Comparison of ENCODE assay signal across 12 cellular contexts in the genomic region with DNA sequence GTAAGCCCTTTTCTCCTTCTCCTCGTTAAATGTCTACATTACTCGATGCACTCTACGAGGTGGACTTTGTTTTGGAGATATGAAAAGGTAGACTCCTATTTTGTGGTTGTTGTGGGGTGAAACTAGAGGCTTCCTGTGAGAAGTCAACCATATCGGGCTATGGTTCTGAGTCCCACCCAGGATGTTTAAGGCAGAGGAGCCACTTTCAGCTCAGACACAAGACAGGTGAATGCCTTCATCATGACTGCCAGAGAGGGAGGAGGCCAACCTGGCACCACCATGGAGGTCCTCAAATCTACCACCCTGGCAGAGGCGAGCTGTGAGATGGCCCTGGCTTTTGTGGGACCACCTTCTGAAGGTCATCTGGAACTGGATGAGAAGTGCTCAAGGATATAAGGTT.
DNase-seq lines count a peak whose midpoint lies in the region; ATAC-seq and TF ChIP-seq lines count a peak whose summit lies in the region.
"Had no signal": no experiment of that assay in that cellular context is flagged by ENCODE, and none has a peak within 500 bp of the region (broad histone marks: within the 10 kb centered on the region; RNA-seq: fewer than 3 reads in every experiment).

No MANE protein-coding gene starts in this region.

- peaks cover 23 to 80% (median 65%) of the 10 kb centered on the region in 4 donors for H3K4me1 Mint-ChIP-seq in CD4-positive, CD25-positive, alpha-beta regulatory T cell
- H3K4me1 Mint-ChIP-seq in activated naive CD8-positive, alpha-beta T cell (ENCODE audit: low read depth): peaks cover 84% of the 10 kb centered on the region

- DNase-seq in CD4-positive, CD25-positive, alpha-beta regulatory T cell: peak in 2 of 3 donors; percentile 66 to 92
- DNase-seq in Peyer's patch (peak in 2 of 3 donors; percentile 27 to 48), SHP77 treated with DMSO at 0.1 percent for 48 hours (lab: John Stamatoyannopoulos, UW) (no peak), kidney glomerular epithelial cell (lab: John Stamatoyannopoulos, UW) (no peak), osteoblast (ENCODE audit: insufficient read length, low spot score, missing footprints) (no peak)
- DNase-seq: aorta, C1 segment of cervical spinal cord, MV-4-11 had no signal

- H3K79me2 ChIP-seq in osteoblast (ENCODE audit: insufficient read depth, low read length): no peaks in the 10 kb centered on the region

- ATAC-seq in CD4-positive, CD25-positive, alpha-beta regulatory T cell (ENCODE audit: low read depth in 2 of 2): peak; percentile 87 to 89
- ATAC-seq in GM21360 (IDR thresholded peaks at IDR 0.05; ENCODE audit: unreplicated experiment) (peak; percentile 58), HG03469 (IDR thresholded peaks at IDR 0.05; ENCODE audit: unreplicated experiment) (no peak)

- peaks cover 23% of the 10 kb centered on the region for H3K27me3 Mint-ChIP-seq in CD4-positive, CD25-positive, alpha-beta regulatory T cell
- no peaks in the 10 kb centered on the region for H3K27me3 Mint-ChIP-seq in activated naive CD8-positive, alpha-beta T cell

- TF ChIP-seq CTCF in Peyer's patch (IDR thresholded peaks at IDR 0.05): no peak
- TF ChIP-seq CTCF in osteoblast (IDR thresholded peaks at IDR 0.05; ENCODE audit: extremely low read depth, low read depth, low read length): no peak

- no peaks in the 10 kb centered on the region for H3K9me3 ChIP-seq in CD4-positive, CD25-positive, alpha-beta regulatory T cell (ENCODE audit: control insufficient read depth in 2 of 2, low read length in 2 of 2)
- H3K9me3 ChIP-seq in Peyer's patch: no peaks in the 10 kb centered on the region
- H3K9me3 ChIP-seq in osteoblast (ENCODE audit: low read depth, low read length): no peaks in the 10 kb centered on the region

- H3K9me3 Mint-ChIP-seq in CD4-positive, CD25-positive, alpha-beta regulatory T cell: peaks cover 0 to 2% (median 0%) of the 10 kb centered on the region in 7 donors
- no peaks in the 10 kb centered on the region for H3K9me3 Mint-ChIP-seq in activated naive CD8-positive, alpha-beta T cell (ENCODE audit: low read depth)

- H3K4me3 ChIP-seq in CD4-positive, CD25-positive, alpha-beta regulatory T cell (ENCODE audit: low read depth, low read length): peak overlapping the region; percentile 80
- H3K4me3 ChIP-seq in Peyer's patch (no peak overlapping the region), osteoblast (ENCODE audit: insufficient read depth, low read length) (no peak overlapping the region)
- H3K4me3 ChIP-seq: skin epidermis had no signal

- no peak overlapping the region for H3K4me2 ChIP-seq in osteoblast (ENCODE audit: insufficient read depth, low read length)

- peaks cover 55% of the 10 kb centered on the region for H3K4me1 ChIP-seq in CD4-positive, CD25-positive, alpha-beta regulatory T cell (ENCODE audit: control insufficient read depth, insufficient read depth, low read length, poor library complexity, severe bottlenecking)
- H3K4me1 ChIP-seq in Peyer's patch: peaks cover 0 to 3% (median 0%) of the 10 kb centered on the region in 4 donors
- no peaks in the 10 kb centered on the region for H3K4me1 ChIP-seq in osteoblast (ENCODE audit: insufficient read depth, low read length)

- peaks cover 24% of the 10 kb centered on the region for H3K36me3 Mint-ChIP-seq in CD4-positive, CD25-positive, alpha-beta regulatory T cell
- peaks cover 9% of the 10 kb centered on the region for H3K36me3 Mint-ChIP-seq in activated naive CD8-positive, alpha-beta T cell

- no peak overlapping the region for H2AFZ ChIP-seq in osteoblast (ENCODE audit: low read length)

- no peaks in the 10 kb centered on the region for H4K20me1 ChIP-seq in osteoblast (ENCODE audit: insufficient read depth, low read length)

- no peak for TF ChIP-seq POLR2A in Peyer's patch (IDR thresholded peaks at IDR 0.05)

- peak overlapping the region; percentile 60 for H3K27ac ChIP-seq in CD4-positive, CD25-positive, alpha-beta regulatory T cell (ENCODE audit: insufficient read depth, low read length, poor library complexity, severe bottlenecking)
- no peak overlapping the region for H3K27ac ChIP-seq in Peyer's patch
- no peak overlapping the region for H3K27ac ChIP-seq in osteoblast (ENCODE audit: low read depth, low read length)

- H3K27me3 ChIP-seq in CD4-positive, CD25-positive, alpha-beta regulatory T cell (ENCODE audit: control insufficient read depth, insufficient read depth, low read length): peaks cover 7% of the 10 kb centered on the region
- H3K27me3 ChIP-seq in Peyer's patch (no peaks in the 10 kb centered on the region), osteoblast (ENCODE audit: insufficient read depth, low read length) (peaks cover 7% of the 10 kb centered on the region)

- H3K27ac Mint-ChIP-seq in CD4-positive, CD25-positive, alpha-beta regulatory T cell: peak overlapping the region; percentile 87 to 99 (median 95)
- peak overlapping the region; percentile 86 for H3K27ac Mint-ChIP-seq in activated naive CD8-positive, alpha-beta T cell

- peaks cover 5% of the 10 kb centered on the region for H3K36me3 ChIP-seq in CD4-positive, CD25-positive, alpha-beta regulatory T cell (ENCODE audit: control insufficient read depth, insufficient read depth, low read length)
- H3K36me3 ChIP-seq in Peyer's patch (no peaks in the 10 kb centered on the region), osteoblast (ENCODE audit: insufficient read depth, low read length) (no peaks in the 10 kb centered on the region)

- peak overlapping the region; percentile 52 to 85 (median 75) for H3K4me3 Mint-ChIP-seq in CD4-positive, CD25-positive, alpha-beta regulatory T cell
- peak overlapping the region; percentile 58 for H3K4me3 Mint-ChIP-seq in activated naive CD8-positive, alpha-beta T cell

Comparison
In these comparisons a context has a peak if more than half of its experiments do, and no peak if none do; other contexts are left out.
1. DNase-seq: peak in CD4-positive, CD25-positive, alpha-beta regulatory T cell (2 of 3) and Peyer's patch (2 of 3); none in SHP77 treated with DMSO at 0.1 percent for 48 hours (single experiment), kidney glomerular epithelial cell (single experiment) and osteoblast (single experiment).